28 cellular contexts compared by ENCODE assay signal in the genomic region with DNA sequence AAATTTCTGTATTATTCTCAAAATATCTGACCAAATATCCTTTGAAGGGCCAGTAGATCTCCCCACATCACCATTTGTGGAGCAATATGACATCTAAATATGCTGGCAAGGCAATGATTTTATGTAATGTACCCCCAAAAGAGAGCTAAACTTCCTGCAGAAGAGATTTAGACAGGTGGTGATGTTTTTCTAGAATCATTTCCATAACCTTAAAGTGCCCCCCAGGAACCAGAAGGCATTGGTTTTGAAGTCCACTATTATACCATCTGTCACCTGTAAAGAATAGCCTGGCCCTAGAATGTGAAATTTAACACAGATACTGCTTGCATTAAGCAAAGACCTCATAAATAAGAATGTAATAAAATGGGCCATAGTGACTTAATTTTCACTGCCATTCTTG.
"Had no signal": no experiment of that assay in that cellular context is flagged by ENCODE, and none has a peak within 500 bp of the region (broad histone marks: within the 10 kb centered on the region; RNA-seq: fewer than 3 reads in every experiment).

No MANE protein-coding gene starts in this region.

- H3K27me3 ChIP-seq: ascending aorta, cardiac muscle cell had no signal

- H3K4me1 ChIP-seq: ascending aorta had no signal

- H3K4me3 ChIP-seq: ascending aorta, cardiac muscle cell had no signal

- DNase-seq: activated CD4-positive, alpha-beta memory T cell treated with anti-CD3 and anti-CD28 coated beads, Interleukin-2, amount 10 ng/mL, durations not matched to agents 7 days and 5 days; activated CD4-positive, alpha-beta T cell treated with anti-CD3 and anti-CD28 coated beads for 1 hour; activated CD4-positive, alpha-beta T cell treated with anti-CD3 and anti-CD28 coated beads for 36 hours; activated CD4-positive, alpha-beta T cell treated with anti-CD3 and anti-CD28 coated beads for 48 hours; activated CD4-positive, alpha-beta T cell treated with anti-CD3 and anti-CD28 coated beads, Interleukin-2, amount 10 ng/mL, durations not matched to agents 7 days and 5 days; activated CD4-positive, alpha-beta T cell treated with anti-CD3 and anti-CD28 coated beads, Interleukin-2, amount 50 U/mL, for 48 hours; activated CD4-positive, CD25-positive, alpha-beta regulatory T cell; activated CD8-positive, alpha-beta memory T cell treated with anti-CD3 and anti-CD28 coated beads for 24 hours; activated CD8-positive, alpha-beta memory T cell treated with anti-CD3 and anti-CD28 coated beads, Interleukin-2, amount 10 ng/mL, durations not matched to agents 7 days and 5 days; activated CD8-positive, alpha-beta memory T cell treated with anti-CD3 and anti-CD28 coated beads, Interleukin-2, amount 50 U/mL, for 48 hours; activated CD8-positive, alpha-beta T cell treated with anti-CD3 and anti-CD28 coated beads, Interleukin-2, amount 10 ng/mL, durations not matched to agents 7 days and 5 days; activated effector memory CD4-positive, alpha-beta T cell treated with Interleukin-2 at 50 U/mL for 16 hours; activated gamma-delta T cell; activated naive CD4-positive, alpha-beta T cell treated with anti-CD3 and anti-CD28 coated beads, Interleukin-2, amount 10 ng/mL, durations not matched to agents 7 days and 5 days; activated naive CD4-positive, alpha-beta T cell treated with Interleukin-2 at 50 U/mL for 16 hours; activated naive CD8-positive, alpha-beta T cell treated with anti-CD3 and anti-CD28 coated beads, Interleukin-2, amount 10 ng/mL, durations not matched to agents 7 days and 5 days; activated naive CD8-positive, alpha-beta T cell treated with anti-CD3 and anti-CD28 coated beads, Interleukin-2, amount 50 U/mL, for 24 hours; activated T-cell treated with anti-CD3 and anti-CD28 coated beads, Interleukin-2, amount 50 U/mL, for 24 hours; activated T-cell treated with anti-CD3 and anti-CD28 coated beads, Interleukin-2, amount 50 U/mL, for 48 hours; amygdala; anterior cingulate cortex; T-helper 2 cell; T-helper 9 cell; WERI-Rb-1 had no signal

- H3K36me3 ChIP-seq: ascending aorta, cardiac muscle cell, WERI-Rb-1 had no signal

- H3K27ac ChIP-seq: ascending aorta, cardiac muscle cell, WERI-Rb-1 had no signal

- H3K9me3 ChIP-seq: ascending aorta had no signal

- ATAC-seq: activated CD4-positive, alpha-beta T cell treated with anti-CD3 and anti-CD28 coated beads for 36 hours; activated CD4-positive, CD25-positive, alpha-beta regulatory T cell treated with anti-CD3 and anti-CD28 coated beads, Interleukin-2, amount 50 U/mL, for 24 hours; activated CD8-positive, alpha-beta memory T cell treated with anti-CD3 and anti-CD28 coated beads, Interleukin-2, amount 10 ng/mL, durations not matched to agents 7 days and 5 days; activated CD8-positive, alpha-beta T cell treated with anti-CD3 and anti-CD28 coated beads, Interleukin-2, amount 10 ng/mL, durations not matched to agents 7 days and 5 days; activated naive CD8-positive, alpha-beta T cell treated with anti-CD3 and anti-CD28 coated beads, Interleukin-2, amount 50 U/mL, for 24 hours; WTC11 had no signal
